ENCODE assay signal across 15 cellular contexts in genomic region chr15:85503151-85503797, GRCh38.
DNase-seq lines count a peak whose midpoint lies in the region; ATAC-seq and TF ChIP-seq lines count a peak whose summit lies in the region.
"Had no signal": no experiment of that assay in that cellular context is flagged by ENCODE, and none has a peak within 500 bp of the region (broad histone marks: within the 10 kb centered on the region; RNA-seq: fewer than 3 reads in every experiment).

No MANE protein-coding gene starts in this region.

- H3K27me3 Mint-ChIP-seq in activated CD8-positive, alpha-beta T cell treated with anti-CD3 and anti-CD28 coated beads for 36 hours = no peaks in the 10 kb centered on the region
- no peaks in the 10 kb centered on the region for H3K27me3 Mint-ChIP-seq in activated CD8-positive, alpha-beta T cell treated with anti-CD3 and anti-CD28 coated beads, Interleukin-2, amount 10 ng/mL, durations not matched to agents 7 days and 5 days (ENCODE audit: low read depth)
- no peaks in the 10 kb centered on the region for H3K27me3 Mint-ChIP-seq in IgD-negative memory B cell
- no peaks in the 10 kb centered on the region for H3K27me3 Mint-ChIP-seq in dendritic cell treated with granulocyte-macrophage colony-stimulating factor and Interleukin-4, amounts not matched to agents 40 ng/mL and 50 ng/mL, for 4 days
- H3K27me3 Mint-ChIP-seq in neural crest cell (ENCODE audit: low read depth) = no peaks in the 10 kb centered on the region

- H3K36me3 Mint-ChIP-seq in activated CD8-positive, alpha-beta T cell treated with anti-CD3 and anti-CD28 coated beads for 36 hours (ENCODE audit: low read depth) = no peaks in the 10 kb centered on the region
- H3K36me3 Mint-ChIP-seq in activated CD8-positive, alpha-beta T cell treated with anti-CD3 and anti-CD28 coated beads, Interleukin-2, amount 10 ng/mL, durations not matched to agents 7 days and 5 days (ENCODE audit: low read depth) = no peaks in the 10 kb centered on the region
- no peaks in the 10 kb centered on the region for H3K36me3 Mint-ChIP-seq in IgD-negative memory B cell
- no peaks in the 10 kb centered on the region for H3K36me3 Mint-ChIP-seq in dendritic cell treated with granulocyte-macrophage colony-stimulating factor and Interleukin-4, amounts not matched to agents 40 ng/mL and 50 ng/mL, for 4 days (ENCODE audit: low read depth)
- no peaks in the 10 kb centered on the region for H3K36me3 Mint-ChIP-seq in neural crest cell (ENCODE audit: low read depth)

- peaks cover 66% of the 10 kb centered on the region for H3K4me1 Mint-ChIP-seq in activated CD8-positive, alpha-beta T cell treated with anti-CD3 and anti-CD28 coated beads for 36 hours (ENCODE audit: low read depth)
- peaks cover 10% of the 10 kb centered on the region for H3K4me1 Mint-ChIP-seq in activated CD8-positive, alpha-beta T cell treated with anti-CD3 and anti-CD28 coated beads, Interleukin-2, amount 10 ng/mL, durations not matched to agents 7 days and 5 days (ENCODE audit: low read depth)
- H3K4me1 Mint-ChIP-seq in IgD-negative memory B cell (peaks cover 42 to 56% (median 49%) of the 10 kb centered on the region in 3 donors), neural crest cell (peaks cover 46% of the 10 kb centered on the region)
- H3K4me1 Mint-ChIP-seq in dendritic cell treated with granulocyte-macrophage colony-stimulating factor and Interleukin-4, amounts not matched to agents 40 ng/mL and 50 ng/mL, for 4 days (ENCODE audit: low read depth) = peaks cover 43% of the 10 kb centered on the region

- in situ Hi-C loops in ACHN (cut with HindIII; ENCODE audit: low pct_ligation_motif_present, low pct_unique_long_range_greater_than_20kb, low sequenced_read_pairs) = no loop called here

- H3K4me3 Mint-ChIP-seq in activated CD8-positive, alpha-beta T cell treated with anti-CD3 and anti-CD28 coated beads for 36 hours = no peak overlapping the region
- no peak overlapping the region for H3K4me3 Mint-ChIP-seq in activated CD8-positive, alpha-beta T cell treated with anti-CD3 and anti-CD28 coated beads, Interleukin-2, amount 10 ng/mL, durations not matched to agents 7 days and 5 days
- H3K4me3 Mint-ChIP-seq in IgD-negative memory B cell (peak overlapping the region in 1 of 4 donors; percentile 47), neural crest cell (no peak overlapping the region)
- H3K4me3 Mint-ChIP-seq in dendritic cell treated with granulocyte-macrophage colony-stimulating factor and Interleukin-4, amounts not matched to agents 40 ng/mL and 50 ng/mL, for 4 days = no peak overlapping the region

- no peak for DNase-seq in activated CD8-positive, alpha-beta T cell treated with anti-CD3 and anti-CD28 coated beads for 36 hours
- DNase-seq in activated CD8-positive, alpha-beta T cell treated with anti-CD3 and anti-CD28 coated beads, Interleukin-2, amount 10 ng/mL, durations not matched to agents 7 days and 5 days = no peak
- no peak for DNase-seq in neural crest cell (ENCODE audit: low read depth, low spot score)
- DNase-seq in nucleus accumbens (lab: John Stamatoyannopoulos, UW) = no peak
- DNase-seq in ACHN = no peak
- DNase-seq: activated CD4-positive, CD25-positive, alpha-beta regulatory T cell treated with anti-CD3 and anti-CD28 coated beads, Interleukin-2, amount 50 U/mL, for 72 hours; central memory CD4-positive, alpha-beta T cell; Kasumi-1; left colon; NCI-H2171; NK-92 treated with Interleukin-12 subunit alpha and Interleukin-12 subunit beta, amount 100 ng/mL, for 24 hours; stimulated activated CD4-positive, alpha-beta T cell treated with anti-CD3 and anti-CD28 coated beads, Interleukin-15, amount 100 ng/mL, for 24 hours had no signal

- peak overlapping the region; percentile 11 for H3K27ac Mint-ChIP-seq in activated CD8-positive, alpha-beta T cell treated with anti-CD3 and anti-CD28 coated beads for 36 hours
- no peak overlapping the region for H3K27ac Mint-ChIP-seq in activated CD8-positive, alpha-beta T cell treated with anti-CD3 and anti-CD28 coated beads, Interleukin-2, amount 10 ng/mL, durations not matched to agents 7 days and 5 days
- H3K27ac Mint-ChIP-seq in IgD-negative memory B cell (peak overlapping the region in 2 of 3 donors; percentile 23 to 37), neural crest cell (ENCODE audit: unreplicated experiment) (peak overlapping the region; percentile 7)
- H3K27ac Mint-ChIP-seq in dendritic cell treated with granulocyte-macrophage colony-stimulating factor and Interleukin-4, amounts not matched to agents 40 ng/mL and 50 ng/mL, for 4 days = peak overlapping the region; percentile 17

- CTCF ChIA-PET in activated CD8-positive, alpha-beta T cell treated with anti-CD3 and anti-CD28 coated beads for 36 hours (lab: Charles Lee) = interaction anchor here (0.9 to 3.8 kb wide), 8 partner anchors 8 to 205 kb away, joined by 3 to 40 read pairs (median 5); no protein-coding TSS in a partner anchor
- CTCF ChIA-PET in activated CD8-positive, alpha-beta T cell treated with anti-CD3 and anti-CD28 coated beads, Interleukin-2, amount 10 ng/mL, durations not matched to agents 7 days and 5 days (lab: Charles Lee) = interaction anchor here (1.0 to 3.4 kb wide), 7 partner anchors 9 to 172 kb away, joined by 3 to 32 read pairs (median 3); no protein-coding TSS in a partner anchor

- TF ChIP-seq CTCF in activated CD8-positive, alpha-beta T cell treated with anti-CD3 and anti-CD28 coated beads for 36 hours (IDR thresholded peaks at IDR 0.05) = no peak
- TF ChIP-seq CTCF in neural crest cell (conservative IDR thresholded peaks at IDR 0.05) = no peak

- intact Hi-C loops in activated CD8-positive, alpha-beta T cell treated with anti-CD3 and anti-CD28 coated beads for 36 hours (cut with micrococcal nuclease) = loop anchor here (10.0 kb wide), 1 partner anchor 208 kb away; no protein-coding TSS in a partner anchor
- intact Hi-C loops in dendritic cell treated with granulocyte-macrophage colony-stimulating factor and Interleukin-4, amounts not matched to agents 40 ng/mL and 50 ng/mL, for 4 days (cut with micrococcal nuclease) = loop anchor here (10.0 kb wide), 1 partner anchor 208 kb away; no protein-coding TSS in a partner anchor

- no peaks in the 10 kb centered on the region for H3K9me3 Mint-ChIP-seq in activated CD8-positive, alpha-beta T cell treated with anti-CD3 and anti-CD28 coated beads for 36 hours
- H3K9me3 Mint-ChIP-seq in activated CD8-positive, alpha-beta T cell treated with anti-CD3 and anti-CD28 coated beads, Interleukin-2, amount 10 ng/mL, durations not matched to agents 7 days and 5 days (ENCODE audit: insufficient read depth) = no peaks in the 10 kb centered on the region
- H3K9me3 Mint-ChIP-seq in IgD-negative memory B cell (no peaks in the 10 kb centered on the region), neural crest cell (no peaks in the 10 kb centered on the region)
- H3K9me3 Mint-ChIP-seq in dendritic cell treated with granulocyte-macrophage colony-stimulating factor and Interleukin-4, amounts not matched to agents 40 ng/mL and 50 ng/mL, for 4 days = no peaks in the 10 kb centered on the region

- ATAC-seq in activated CD8-positive, alpha-beta T cell treated with anti-CD3 and anti-CD28 coated beads for 36 hours = no peak
- ATAC-seq in activated CD8-positive, alpha-beta T cell treated with anti-CD3 and anti-CD28 coated beads, Interleukin-2, amount 10 ng/mL, durations not matched to agents 7 days and 5 days = no peak
- ATAC-seq in GM21576 (IDR thresholded peaks at IDR 0.05; ENCODE audit: unreplicated experiment) = no peak
- ATAC-seq: left colon had no signal

- POLR2A ChIA-PET in activated CD8-positive, alpha-beta T cell treated with anti-CD3 and anti-CD28 coated beads for 36 hours (lab: Charles Lee) = no interaction called here
- POLR2A ChIA-PET in activated CD8-positive, alpha-beta T cell treated with anti-CD3 and anti-CD28 coated beads, Interleukin-2, amount 10 ng/mL, durations not matched to agents 7 days and 5 days (lab: Charles Lee) = no interaction called here
